ENCODE assay signal across 14 cellular contexts in genomic region chr18:63175264-63175663, GRCh38.
DNase-seq lines count a peak whose midpoint lies in the region; ATAC-seq, FAIRE-seq and TF ChIP-seq lines count a peak whose summit lies in the region.
"Had no signal": no experiment of that assay in that cellular context is flagged by ENCODE, and none has a peak within 500 bp of the region (broad histone marks: within the 10 kb centered on the region; RNA-seq: fewer than 3 reads in every experiment).

No MANE protein-coding gene starts in this region.

- no peaks in the 10 kb centered on the region for H3K79me2 ChIP-seq in neural progenitor cell (ENCODE audit: low read depth)

- H3K4me3 Mint-ChIP-seq in naive B cell (peak overlapping the region in 1 of 8 donors; percentile 31), neural progenitor cell (no peak overlapping the region)

- no peak overlapping the region for H3K27ac ChIP-seq in neural progenitor cell

- no peak for TF ChIP-seq POLR2A in GM12892 (IDR thresholded peaks at IDR 0.05; ENCODE audit: low read depth, low read length)

- no peaks in the 10 kb centered on the region for H3K9me3 Mint-ChIP-seq in naive B cell
- H3K9me3 Mint-ChIP-seq in neural progenitor cell = peaks cover 8% of the 10 kb centered on the region

- H4K20me1 ChIP-seq in neural progenitor cell (ENCODE audit: low read depth) = no peaks in the 10 kb centered on the region

- H3K4me3 ChIP-seq in neural progenitor cell = no peak overlapping the region
- H3K4me3 ChIP-seq: lung, tibial nerve had no signal

- no peak for TF ChIP-seq CTCF in neural progenitor cell (IDR thresholded peaks at IDR 0.05)

- peak; percentile 50 for ATAC-seq in GM18909 (IDR thresholded peaks at IDR 0.05; ENCODE audit: poor library complexity, unreplicated experiment)
- peak; percentile 80 for ATAC-seq in HG03039 (IDR thresholded peaks at IDR 0.05; ENCODE audit: unreplicated experiment)
- peak; percentile 43 to 64 for ATAC-seq in naive B cell (ENCODE audit: low read depth in 2 of 2)
- ATAC-seq: esophagus mucosa, SK-N-SH treated with all-trans-retinoic acid at 6 μM for 48 hours had no signal

- peak; percentile 89 for FAIRE-seq in GM12892 (lab: Jason Lieb, UNC)

- H3F3A ChIP-seq in neural progenitor cell (ENCODE audit: low read depth) = no peaks in the 10 kb centered on the region

- peaks cover 56 to 92% (median 75%) of the 10 kb centered on the region in 3 donors for H3K4me1 Mint-ChIP-seq in naive B cell
- H3K4me1 Mint-ChIP-seq in neural progenitor cell = peaks cover 39% of the 10 kb centered on the region

- H3K9me3 ChIP-seq in neural progenitor cell (ENCODE audit: low read depth) = no peaks in the 10 kb centered on the region
- H3K9me3 ChIP-seq: tibial nerve had no signal

- H3K36me3 ChIP-seq in neural progenitor cell = no peaks in the 10 kb centered on the region

- no peak for DNase-seq in GM12892 (ENCODE audit: insufficient read length)
- DNase-seq in naive B cell = no peak
- no peak for DNase-seq in 8988T
- no peak for DNase-seq in neural progenitor cell (ENCODE audit: low spot score)
- DNase-seq in NCI-H2029 (lab: John Stamatoyannopoulos, UW) = no peak
- DNase-seq in SKM-1 (lab: John Stamatoyannopoulos, UW; ENCODE audit: unreplicated experiment) = no peak
- DNase-seq: activated CD4-positive, alpha-beta T cell treated with anti-CD3 and anti-CD28 coated beads for 1 hour; activated effector memory CD4-positive, alpha-beta T cell treated with anti-CD3 and anti-CD28 coated beads, Interleukin-2, amount 50 U/mL, for 16 hours had no signal

- peaks cover 25% of the 10 kb centered on the region for H3K4me1 ChIP-seq in neural progenitor cell

- no peak overlapping the region for H3K9ac ChIP-seq in neural progenitor cell

- no peak overlapping the region for H2AFZ ChIP-seq in neural progenitor cell (replicated peaks)

- H3K27me3 Mint-ChIP-seq in naive B cell (no peaks in the 10 kb centered on the region), neural progenitor cell (ENCODE audit: insufficient read depth, low read depth) (peaks cover 7% of the 10 kb centered on the region)

- H3K27ac Mint-ChIP-seq in naive B cell (peak overlapping the region in 5 of 6 donors; percentile 30 to 81 (median 71)), neural progenitor cell (no peak overlapping the region)

- peaks cover 0 to 25% of the 10 kb centered on the region in 2 donors for H3K36me3 Mint-ChIP-seq in naive B cell
- peaks cover 4% of the 10 kb centered on the region for H3K36me3 Mint-ChIP-seq in neural progenitor cell

- H3K27me3 ChIP-seq in neural progenitor cell = no peaks in the 10 kb centered on the region
- H3K27me3 ChIP-seq: tibial nerve had no signal

- no peak overlapping the region for H3K4me2 ChIP-seq in neural progenitor cell
